23 cellular contexts compared by ENCODE assay signal in the genomic region with DNA sequence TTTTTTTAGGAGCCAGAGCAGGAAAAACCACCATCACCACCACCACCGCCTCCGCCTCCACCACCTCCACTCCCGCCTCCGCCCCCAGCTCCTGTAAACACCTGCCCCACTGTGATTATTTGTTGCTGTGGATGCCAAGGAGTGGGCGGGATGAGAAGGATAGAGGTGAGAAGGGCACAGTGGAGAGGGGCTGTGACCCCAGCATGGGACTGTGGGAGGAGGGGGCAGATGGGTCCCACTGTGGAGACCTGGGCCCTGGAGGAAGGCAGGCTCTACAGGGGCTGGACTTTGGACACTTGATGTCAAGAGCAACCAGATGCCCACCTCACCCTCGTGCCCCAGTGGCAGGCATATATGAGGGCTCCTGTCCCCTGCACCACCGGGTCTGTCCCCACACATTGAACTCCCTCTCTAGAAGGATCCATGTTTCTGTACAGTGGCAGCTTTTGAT. TPM values are rescaled to one million over a fixed set of nuclear protein-coding genes. Genes with fewer than 3 reads are reported as not detected.
DNase-seq lines count a peak whose midpoint lies in the region; ATAC-seq, FAIRE-seq and TF ChIP-seq lines count a peak whose summit lies in the region.
"Had no signal": no experiment of that assay in that cellular context is flagged by ENCODE, and none has a peak within 500 bp of the region (broad histone marks: within the 10 kb centered on the region; RNA-seq: fewer than 3 reads in every experiment).

No MANE protein-coding gene starts in this region.

- ATAC-seq in HG03139 (IDR thresholded peaks at IDR 0.05; ENCODE audit: unreplicated experiment), result no peak

- H3K4me3 ChIP-seq in kidney (ENCODE audit: low read length in 2 of 2), result no peak overlapping the region
- H3K4me3 ChIP-seq in parathyroid adenoma (ENCODE audit: low read depth, low read length), result no peak overlapping the region
- H3K4me3 ChIP-seq: MG63 had no signal

- H3K9me3 Mint-ChIP-seq in type B pancreatic cell, result no peaks in the 10 kb centered on the region
- H3K9me3 Mint-ChIP-seq: HFFc6 had no signal

- DNase-seq in activated naive CD4-positive, alpha-beta T cell treated with Interleukin-2 at 50 U/mL for 16 hours, result peak; percentile 1
- DNase-seq in activated naive CD4-positive, alpha-beta T cell treated with anti-CD3 and anti-CD28 coated beads, Interleukin-2, amount 50 U/mL, for 16 hours, result no peak
- peak; percentile 41 for DNase-seq in kidney
- peak; percentile 58 for DNase-seq in type B pancreatic cell (ENCODE audit: extremely low spot score, unreplicated experiment)
- no peak for DNase-seq in NCI-H146 treated with DMSO at 0.1 percent for 48 hours (lab: John Stamatoyannopoulos, UW; ENCODE audit: unreplicated experiment)
- DNase-seq in kidney glomerular epithelial cell (lab: John Stamatoyannopoulos, UW), result no peak
- DNase-seq: AML-193; DMS79 treated with DMSO at 0.1 percent for 48 hours; NCI-H1048; NCI-H1436; NCI-H2029 treated with DMSO at 0.1 percent for 48 hours; NK-92 treated with Interleukin-12 subunit alpha and Interleukin-12 subunit beta, amount 100 ng/mL, for 24 hours; SHP77 treated with DMSO at 0.1 percent for 48 hours had no signal

- H3K79me2 ChIP-seq in parathyroid adenoma, result no peaks in the 10 kb centered on the region

- no peak overlapping the region for H3K27ac Mint-ChIP-seq in type B pancreatic cell
- H3K27ac Mint-ChIP-seq: HFFc6 had no signal

- TF ChIP-seq CTCF in kidney (IDR thresholded peaks at IDR 0.05; ENCODE audit: borderline replicate concordance, extremely low read depth, insufficient read depth), result no peak
- no peak for TF ChIP-seq CTCF in parathyroid adenoma (IDR thresholded peaks at IDR 0.05)
- TF ChIP-seq CTCF in type B pancreatic cell (conservative IDR thresholded peaks at IDR 0.05), result no peak

- H3K36me3 ChIP-seq in kidney (ENCODE audit: control insufficient read depth in 1 of 2, insufficient read depth in 2 of 2, low read length in 2 of 2) (no peaks in the 10 kb centered on the region), parathyroid adenoma (ENCODE audit: control insufficient read depth, insufficient read depth, low read length) (no peaks in the 10 kb centered on the region)
- H3K36me3 ChIP-seq: MG63 had no signal

- intact Hi-C loops in kidney (cut with DNase I), result no loop called here

- no peak overlapping the region for H3K4me2 ChIP-seq in parathyroid adenoma (ENCODE audit: low read length)

- no peaks in the 10 kb centered on the region for H3K4me1 ChIP-seq in kidney (ENCODE audit: control insufficient read depth in 1 of 2, insufficient read depth in 1 of 2, low read depth in 1 of 2, low read length in 2 of 2)
- peaks cover 70% of the 10 kb centered on the region for H3K4me1 ChIP-seq in parathyroid adenoma

- no peaks in the 10 kb centered on the region for H3K27me3 ChIP-seq in parathyroid adenoma (ENCODE audit: control insufficient read depth, insufficient read depth, low read length)
- H3K27me3 ChIP-seq: MG63 had no signal

- H3K27ac ChIP-seq in kidney (ENCODE audit: low read depth in 2 of 2, low read length in 2 of 2) (no peak overlapping the region), parathyroid adenoma (peak overlapping the region; percentile 69)
- H3K27ac ChIP-seq: 22Rv1, C4-2B had no signal

- H3K4me1 Mint-ChIP-seq in type B pancreatic cell (ENCODE audit: unreplicated experiment), result peaks cover 12% of the 10 kb centered on the region

- H3K4me3 Mint-ChIP-seq in type B pancreatic cell, result no peak overlapping the region
- H3K4me3 Mint-ChIP-seq: HFFc6 had no signal

- FAIRE-seq in kidney (lab: Jason Lieb, UNC), result no peak
- FAIRE-seq: H54 had no signal

- no peak overlapping the region for H3K9ac ChIP-seq in kidney (ENCODE audit: low read length in 2 of 2)
- H3K9ac ChIP-seq in parathyroid adenoma, result no peak overlapping the region

- no peaks in the 10 kb centered on the region for H3K27me3 Mint-ChIP-seq in type B pancreatic cell

- no peaks in the 10 kb centered on the region for H3K9me3 ChIP-seq in kidney (ENCODE audit: control insufficient read depth in 1 of 2, low read length in 2 of 2)
- no peaks in the 10 kb centered on the region for H3K9me3 ChIP-seq in parathyroid adenoma (ENCODE audit: control insufficient read depth, low read length)
- H3K9me3 ChIP-seq: MG63 had no signal

- peak overlapping the region; percentile 59 for H2AFZ ChIP-seq in parathyroid adenoma

- H3K36me3 Mint-ChIP-seq in type B pancreatic cell, result no peaks in the 10 kb centered on the region

RNA-seq across cellular contexts. Expression of gene ANTXRL, which starts 24.7 kb away (rescaled TPM):
- 0.16 TPM for total RNA-seq in kidney
- polyA plus RNA-seq in kidney (ENCODE audit: insufficient read depth, low read depth, low replicate concordance), result not detected
- total RNA-seq in type B pancreatic cell (ENCODE audit: low replicate concordance), result not detected in 2 replicates
- total RNA-seq: HFFc6, HT-29, NCI-H460, RPMI7951 had no signal

Comparison
In these comparisons a context has a peak if more than half of its experiments do, and no peak if none do; other contexts are left out.
1. DNase-seq: peak in activated naive CD4-positive, alpha-beta T cell treated with Interleukin-2 at 50 U/mL for 16 hours (single experiment), kidney (single experiment) and type B pancreatic cell (single experiment); none in activated naive CD4-positive, alpha-beta T cell treated with anti-CD3 and anti-CD28 coated beads, Interleukin-2, amount 50 U/mL, for 16 hours (single experiment), NCI-H146 treated with DMSO at 0.1 percent for 48 hours (single experiment) and kidney glomerular epithelial cell (single experiment).